ENCODE assay signal across 17 cellular contexts in the genomic region with DNA sequence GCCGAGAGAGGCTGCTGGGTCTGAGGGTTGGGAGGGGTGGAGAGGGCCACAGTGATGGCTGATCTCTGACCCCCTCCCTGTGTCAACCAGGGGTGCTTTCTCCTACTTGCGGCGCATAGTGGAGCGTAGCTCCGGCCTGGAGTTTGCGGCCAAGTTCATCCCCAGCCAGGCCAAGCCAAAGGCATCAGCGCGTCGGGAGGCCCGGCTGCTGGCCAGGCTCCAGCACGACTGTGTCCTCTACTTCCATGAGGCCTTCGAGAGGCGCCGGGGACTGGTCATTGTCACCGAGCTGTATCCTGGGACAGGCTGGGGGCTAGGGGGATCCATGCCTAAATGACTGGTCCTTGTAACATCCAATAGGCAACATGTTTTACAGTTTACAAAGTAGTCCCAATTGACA. TPM values are rescaled to one million over a fixed set of nuclear protein-coding genes. Genes with fewer than 3 reads are reported as not detected.
"Had no signal": no experiment of that assay in that cellular context is flagged by ENCODE, and none has a peak within 500 bp of the region (broad histone marks: within the 10 kb centered on the region; RNA-seq: fewer than 3 reads in every experiment).

No MANE protein-coding gene starts in this region.

- DNase-seq: activated CD4-positive, alpha-beta memory T cell treated with anti-CD3 and anti-CD28 coated beads for 36 hours; activated CD4-positive, alpha-beta T cell treated with anti-CD3 and anti-CD28 coated beads for 48 hours; activated naive CD4-positive, alpha-beta T cell treated with Interleukin-2 at 50 U/mL for 16 hours; activated naive CD8-positive, alpha-beta T cell treated with anti-CD3 and anti-CD28 coated beads for 36 hours; activated T-cell treated with anti-CD3 and anti-CD28 coated beads, Interleukin-2, amount 50 U/mL, for 48 hours; colonic mucosa; immature natural killer cell; kidney glomerular epithelial cell; midbrain; stimulated activated CD4-positive, alpha-beta T cell treated with anti-CD3 and anti-CD28 coated beads, Interleukin-4, amount 100 ng/mL, for 24 hours; stimulated activated naive CD4-positive, alpha-beta T cell treated with Interleukin-2 at 50 U/mL for 16 hours; SW 1271; T-helper 17 cell had no signal

- H3K9ac ChIP-seq: parathyroid adenoma had no signal

- H3K4me1 ChIP-seq: breast epithelium, colonic mucosa, parathyroid adenoma had no signal

- H3K9me3 ChIP-seq: breast epithelium, colonic mucosa had no signal

- H2AFZ ChIP-seq: parathyroid adenoma had no signal

- H3K4me3 ChIP-seq: breast epithelium, colonic mucosa had no signal

- H3K27ac ChIP-seq: breast epithelium, colonic mucosa, parathyroid adenoma had no signal

- H3K79me2 ChIP-seq: parathyroid adenoma had no signal

- H3K27me3 ChIP-seq: breast epithelium had no signal

- ATAC-seq: T-helper 17 cell had no signal

- H3K36me3 ChIP-seq: breast epithelium, colonic mucosa had no signal

RNA-seq across cellular contexts. Expression of a gene that starts 36.5 kb away (rescaled TPM):
- total RNA-seq: activated naive CD8-positive, alpha-beta T cell treated with anti-CD3 and anti-CD28 coated beads for 36 hours; subcutaneous adipose tissue had no signal
- polyA plus RNA-seq: immature natural killer cell, liver had no signal

RNA-seq across cellular contexts. Expression of a gene that starts 43.2 kb away (rescaled TPM):
- polyA plus RNA-seq: immature natural killer cell had no signal

RNA-seq across cellular contexts. Expression of a gene that starts 59.6 kb away (rescaled TPM):
- total RNA-seq: activated CD4-positive, alpha-beta memory T cell treated with anti-CD3 and anti-CD28 coated beads for 36 hours; T-helper 17 cell had no signal
- polyA plus RNA-seq: immature natural killer cell had no signal
